In the genomic region with DNA sequence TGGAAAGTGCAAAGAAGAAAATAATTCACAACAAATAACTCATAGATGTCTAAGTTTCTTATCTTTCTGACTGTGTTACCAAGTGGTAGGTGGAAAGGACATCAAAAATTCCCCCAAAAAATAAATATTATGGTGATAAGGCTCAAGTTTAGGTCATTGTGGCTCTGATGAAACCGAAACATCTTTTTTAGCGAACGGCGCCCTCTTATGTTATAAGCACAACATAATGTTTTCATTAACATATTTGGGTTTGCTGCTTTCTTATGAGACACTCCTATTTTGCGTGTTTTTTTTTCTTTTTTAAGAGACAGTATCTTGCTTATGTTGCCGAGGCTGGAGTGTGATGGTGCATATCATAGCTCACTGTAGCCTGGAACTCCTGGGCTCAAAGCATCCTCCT, we compare ENCODE assay signal across 13 cellular contexts.
DNase-seq lines count a peak whose midpoint lies in the region; ATAC-seq and TF ChIP-seq lines count a peak whose summit lies in the region.
"Had no signal": no experiment of that assay in that cellular context is flagged by ENCODE, and none has a peak within 500 bp of the region (broad histone marks: within the 10 kb centered on the region; RNA-seq: fewer than 3 reads in every experiment).

No MANE protein-coding gene starts in this region.

- TF ChIP-seq CTCF in HL-60 (IDR thresholded peaks at IDR 0.05; ENCODE audit: insufficient read depth, low read length), result peak; percentile 7
- peak; percentile 17 for TF ChIP-seq CTCF in nephron progenitor cell (IDR thresholded peaks at IDR 0.05)

- H3K36me3 Mint-ChIP-seq in nephron progenitor cell (ENCODE audit: low read depth), result no peaks in the 10 kb centered on the region

- no peak overlapping the region for H3K27ac Mint-ChIP-seq in nephron progenitor cell
- H3K27ac Mint-ChIP-seq: T-helper 1 cell treated with Interleukin-12 subunit alpha and Interleukin-12 subunit beta and Interleukin-4 antibody, amounts not matched to agents 30 μg/mL and 1 μg/mL, for 36 hours had no signal

- H3K4me1 Mint-ChIP-seq in nephron progenitor cell, result peaks cover 35% of the 10 kb centered on the region

- no peak overlapping the region for H3K4me3 ChIP-seq in HL-60 (replicated peaks; ENCODE audit: insufficient read depth, low read length)
- H3K4me3 ChIP-seq: BLaER1 treated with 17β-estradiol and CSF1 and Interleukin-3, amounts not matched to agents 10 nM and 100 nM; colonic mucosa had no signal

- ATAC-seq in GM21360 (IDR thresholded peaks at IDR 0.05; ENCODE audit: unreplicated experiment) (no peak), HG03135 (IDR thresholded peaks at IDR 0.05; ENCODE audit: unreplicated experiment) (no peak), GM18867 (IDR thresholded peaks at IDR 0.05; ENCODE audit: unreplicated experiment) (no peak)

- no peaks in the 10 kb centered on the region for H3K9me3 Mint-ChIP-seq in nephron progenitor cell
- H3K9me3 Mint-ChIP-seq: T-helper 1 cell treated with Interleukin-12 subunit alpha and Interleukin-12 subunit beta and Interleukin-4 antibody, amounts not matched to agents 30 μg/mL and 1 μg/mL, for 36 hours had no signal

- H3K27me3 ChIP-seq in HL-60 (ENCODE audit: insufficient read depth, poor library complexity, severe bottlenecking), result peaks cover 16% of the 10 kb centered on the region
- H3K27me3 ChIP-seq: colonic mucosa had no signal

- H3K27me3 Mint-ChIP-seq in nephron progenitor cell (ENCODE audit: low read depth, poor library complexity), result peaks cover 24% of the 10 kb centered on the region

- H3K27ac ChIP-seq in HL-60 (replicated peaks), result no peak overlapping the region
- H3K27ac ChIP-seq: BLaER1 treated with 17β-estradiol and CSF1 and Interleukin-3, amounts not matched to agents 10 nM and 100 nM; colonic mucosa had no signal

- DNase-seq in NCI-H1105 treated with DMSO at 0.1 percent for 48 hours (lab: John Stamatoyannopoulos, UW) (peak; percentile 7), NCI-H1105 (lab: John Stamatoyannopoulos, UW) (no peak), HL-60 (ENCODE audit: low read depth in 1 of 2, low spot score in 1 of 2) (no peak), amniotic stem cell (lab: John Stamatoyannopoulos, UW) (peak; percentile 4), nephron progenitor cell (no peak)
- DNase-seq: activated T-cell treated with anti-CD3 and anti-CD28 coated beads, Interleukin-2, amount 50 U/mL, for 1 hour; colonic mucosa; NCI-H446 had no signal

- H3K4me3 Mint-ChIP-seq in nephron progenitor cell, result no peak overlapping the region
- H3K4me3 Mint-ChIP-seq: T-helper 1 cell treated with Interleukin-12 subunit alpha and Interleukin-12 subunit beta and Interleukin-4 antibody, amounts not matched to agents 30 μg/mL and 1 μg/mL, for 36 hours had no signal

Comparison
In these comparisons a context has a peak if more than half of its experiments do, and no peak if none do; other contexts are left out.
1. DNase-seq: peak in NCI-H1105 treated with DMSO at 0.1 percent for 48 hours (single experiment) and amniotic stem cell (single experiment); none in NCI-H1105 (single experiment), HL-60 (0 of 2) and nephron progenitor cell (single experiment).